16 cellular contexts compared by ENCODE assay signal in the genomic region with DNA sequence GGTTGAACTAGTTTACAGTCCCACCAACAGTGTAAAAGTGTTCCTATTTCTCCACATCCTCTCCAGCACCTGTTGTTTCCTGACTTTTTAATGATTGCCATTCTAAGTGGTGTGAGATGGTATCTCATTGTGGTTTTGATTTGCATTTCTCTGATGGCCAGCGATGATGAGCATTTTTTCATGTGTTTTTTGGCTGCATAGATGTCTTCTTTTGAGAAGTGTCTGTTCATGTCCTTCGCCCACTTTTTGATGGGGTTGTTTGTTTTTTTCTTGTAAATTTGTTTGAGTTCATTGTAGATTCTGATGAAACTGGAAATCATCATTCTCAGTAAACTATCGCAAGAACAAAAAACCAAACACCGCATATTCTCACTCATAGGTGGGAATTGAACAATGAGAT. TPM values are rescaled to one million over a fixed set of nuclear protein-coding genes. Genes with fewer than 3 reads are reported as not detected.
"Had no signal": no experiment of that assay in that cellular context is flagged by ENCODE, and none has a peak within 500 bp of the region (broad histone marks: within the 10 kb centered on the region; RNA-seq: fewer than 3 reads in every experiment).

No MANE protein-coding gene starts in this region.

RNA-seq across cellular contexts. Expression of gene TAL2, which starts 41.4 kb away (rescaled TPM):
- total RNA-seq: activated naive CD4-positive, alpha-beta T cell treated with anti-CD3 and anti-CD28 coated beads for 36 hours; activated naive CD8-positive, alpha-beta T cell treated with anti-CD3 and anti-CD28 coated beads for 36 hours; activated naive CD8-positive, alpha-beta T cell treated with anti-CD3 and anti-CD28 coated beads, Interleukin-2, amount 10 ng/mL, durations not matched to agents 7 days and 5 days; activated T-cell treated with anti-CD3 and anti-CD28 coated beads, Interleukin-2, amount 50 U/mL, for 72 hours; activated T-helper 17 cell treated with anti-CD3 and anti-CD28 coated beads, Interleukin-2, amount 50 U/mL, for 72 hours; activated T-helper 2 cell treated with anti-CD3 and anti-CD28 coated beads, Interferon-gamma antibody, Interleukin-2, Interleukin-4, amounts not matched to agents 10 μg/mL and 5 μg/mL and 100 μg/mL, durations not matched to agents 14 hours and 24 hours and 36 hours; adrenal gland; aorta; ascending aorta; astrocyte; body of pancreas; breast epithelium; bronchial epithelial cell; cardiac muscle cell; cardiac septum; chondrocyte had no signal
